11 cellular contexts compared by ENCODE assay signal in genomic region chr14:65228956-65229355, GRCh38.
DNase-seq lines count a peak whose midpoint lies in the region; ATAC-seq and TF ChIP-seq lines count a peak whose summit lies in the region.
"Had no signal": no experiment of that assay in that cellular context is flagged by ENCODE, and none has a peak within 500 bp of the region (broad histone marks: within the 10 kb centered on the region; RNA-seq: fewer than 3 reads in every experiment).

No MANE protein-coding gene starts in this region.

- H3K27me3 ChIP-seq in heart right ventricle (no peaks in the 10 kb centered on the region), upper lobe of right lung (no peaks in the 10 kb centered on the region), WERI-Rb-1 (ENCODE audit: insufficient read depth, low read depth, severe bottlenecking) (no peaks in the 10 kb centered on the region)

- H3K36me3 Mint-ChIP-seq in activated T-helper 17 cell treated with anti-CD3 and anti-CD28 coated beads, Interleukin-2, amount 50 U/mL, for 72 hours (ENCODE audit: low read depth), result no peaks in the 10 kb centered on the region
- H3K36me3 Mint-ChIP-seq: CD14-positive monocyte had no signal

- peaks cover 34% of the 10 kb centered on the region for H3K4me1 Mint-ChIP-seq in activated T-helper 17 cell treated with anti-CD3 and anti-CD28 coated beads, Interleukin-2, amount 50 U/mL, for 72 hours

- peak overlapping the region; percentile 85 for H3K27ac Mint-ChIP-seq in activated T-helper 17 cell treated with anti-CD3 and anti-CD28 coated beads, Interleukin-2, amount 50 U/mL, for 72 hours

- 92 to 95% methylated on average over 5 of the region's 5 CpGs for WGBS in heart right ventricle, 2 donors
- WGBS in mesodermal cell (ENCODE audit: insufficient coverage in 2 of 2), 2 experiments, result 91 to 97% methylated on average over 3 of the region's 5 CpGs

- H3K4me1 ChIP-seq in heart right ventricle, result peaks cover 0 to 54% (median 12%) of the 10 kb centered on the region in 9 donors
- H3K4me1 ChIP-seq in mesodermal cell (ENCODE audit: control insufficient read depth, insufficient read depth, low read length, poor library complexity, severe bottlenecking), result no peaks in the 10 kb centered on the region
- peaks cover 44% of the 10 kb centered on the region for H3K4me1 ChIP-seq in upper lobe of right lung

- peak overlapping the region; percentile 86 for H3K4me3 Mint-ChIP-seq in activated T-helper 17 cell treated with anti-CD3 and anti-CD28 coated beads, Interleukin-2, amount 50 U/mL, for 72 hours

- intact Hi-C loops in heart right ventricle (cut with DNase I) (loop anchor here in 4 of 10 donors (5.0 to 10.0 kb wide), 4 partner anchors 126 to 596 kb away; partner anchors contain the start of gene FUT8 (in 3 of the 4)), cardiac septum (cut with DNase I) (no loop called here), upper lobe of right lung (cut with DNase I) (no loop called here)

- H3K4me3 ChIP-seq in heart right ventricle, result no peak overlapping the region
- H3K4me3 ChIP-seq in mesodermal cell (ENCODE audit: extremely low read depth, insufficient read depth, low read length, poor library complexity, severe bottlenecking), result no peak overlapping the region
- peak overlapping the region; percentile 48 for H3K4me3 ChIP-seq in upper lobe of right lung
- H3K4me3 ChIP-seq in WERI-Rb-1 (ENCODE audit: low read depth, low read length), result no peak overlapping the region

- peak overlapping the region in 9 of 10 donors; percentile 51 to 95 (median 86) for H3K27ac ChIP-seq in heart right ventricle
- H3K27ac ChIP-seq in mesodermal cell (ENCODE audit: low read depth, low read length, severe bottlenecking), result peak overlapping the region; percentile 76
- peak overlapping the region; percentile 87 for H3K27ac ChIP-seq in upper lobe of right lung
- no peak overlapping the region for H3K27ac ChIP-seq in WERI-Rb-1

- no peaks in the 10 kb centered on the region for H3K27me3 Mint-ChIP-seq in activated T-helper 17 cell treated with anti-CD3 and anti-CD28 coated beads, Interleukin-2, amount 50 U/mL, for 72 hours

- H3K9me3 ChIP-seq in heart right ventricle, result no peaks in the 10 kb centered on the region
- no peaks in the 10 kb centered on the region for H3K9me3 ChIP-seq in mesodermal cell (ENCODE audit: control insufficient read depth, low read length)
- no peaks in the 10 kb centered on the region for H3K9me3 ChIP-seq in upper lobe of right lung
- no peaks in the 10 kb centered on the region for H3K9me3 ChIP-seq in WERI-Rb-1 (ENCODE audit: severe bottlenecking)

- ATAC-seq in heart right ventricle, result no peak
- ATAC-seq in activated T-helper 17 cell treated with anti-CD3 and anti-CD28 coated beads, Interleukin-2, amount 50 U/mL, for 72 hours (replicated peaks), result no peak
- ATAC-seq in upper lobe of right lung, result no peak
- ATAC-seq in HG03095 (IDR thresholded peaks at IDR 0.05; ENCODE audit: unreplicated experiment), result no peak

- no peaks in the 10 kb centered on the region for H3K9me3 Mint-ChIP-seq in activated T-helper 17 cell treated with anti-CD3 and anti-CD28 coated beads, Interleukin-2, amount 50 U/mL, for 72 hours
- H3K9me3 Mint-ChIP-seq: CD14-positive monocyte; dendritic cell treated with granulocyte-macrophage colony-stimulating factor and Interleukin-4, amounts not matched to agents 40 ng/mL and 50 ng/mL, for 4 days had no signal

- no peaks in the 10 kb centered on the region for H3K36me3 ChIP-seq in heart right ventricle
- H3K36me3 ChIP-seq in mesodermal cell (ENCODE audit: control insufficient read depth, insufficient read depth, low read length), result no peaks in the 10 kb centered on the region
- H3K36me3 ChIP-seq in upper lobe of right lung, result no peaks in the 10 kb centered on the region
- H3K36me3 ChIP-seq in WERI-Rb-1, result no peaks in the 10 kb centered on the region

- no peak for TF ChIP-seq CTCF in heart right ventricle (IDR thresholded peaks at IDR 0.05)
- TF ChIP-seq CTCF in upper lobe of right lung (IDR thresholded peaks at IDR 0.05), result no peak
- TF ChIP-seq CTCF in WERI-Rb-1 (IDR thresholded peaks at IDR 0.05; ENCODE audit: low read depth, low read length), result no peak

- DNase-seq in heart right ventricle (no peak), cardiac septum (ENCODE audit: low spot score) (no peak), upper lobe of right lung (no peak), NCI-H748 treated with DMSO at 0.1 percent for 48 hours (lab: John Stamatoyannopoulos, UW) (no peak), WERI-Rb-1 (no peak)
- DNase-seq: NCI-H2171 treated with DMSO at 0.1 percent for 48 hours had no signal
